Comparison of ENCODE assay signal across 8 cellular contexts in the genomic region with DNA sequence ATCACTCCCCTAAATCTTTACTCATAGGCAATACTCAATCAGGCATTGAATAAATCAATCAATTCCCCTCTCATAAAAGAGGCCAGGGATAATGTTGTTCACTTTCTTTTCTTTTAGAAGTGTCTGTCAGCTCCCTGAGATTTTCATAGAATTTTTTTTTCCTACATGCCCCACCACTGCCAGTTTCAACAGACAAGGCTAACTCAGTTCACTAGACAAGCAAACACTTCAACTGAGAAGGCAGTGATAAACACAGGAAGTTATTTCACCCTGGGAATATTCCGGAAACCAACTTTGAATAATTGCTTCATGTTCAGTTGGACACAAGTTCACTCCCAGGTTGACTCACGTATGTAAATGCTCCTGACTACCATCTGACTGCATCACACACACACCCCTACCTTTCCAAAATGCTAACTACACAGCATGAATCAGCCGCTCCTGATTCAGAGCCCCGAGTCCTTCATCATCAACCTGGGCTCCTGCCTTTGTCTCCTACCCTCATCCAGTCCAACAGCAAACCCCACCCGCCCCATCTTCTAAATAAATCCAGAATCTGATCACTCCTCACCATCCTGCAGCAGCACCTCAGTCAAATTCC.
A peak's percentile ranks its signal among the peaks of the same experiment; 100 is the strongest.
DNase-seq lines count a peak whose midpoint lies in the region; ATAC-seq, FAIRE-seq and TF ChIP-seq lines count a peak whose summit lies in the region.

No MANE protein-coding gene starts in this region.

- no peak for TF ChIP-seq RAD21 in GM12878 (IDR thresholded peaks at IDR 0.05; ENCODE audit: insufficient read depth, low read depth, low read length)

- peak overlapping the region; percentile 76 for H3K4me2 ChIP-seq in GM12878 (ENCODE audit: control insufficient read depth, insufficient read depth)

- intact Hi-C loops in GM12878 (cut with micrococcal nuclease; ENCODE audit: unreplicated experiment) (no loop called here), lower lobe of right lung (cut with DNase I) (no loop called here)

- peak overlapping the region; percentile 52 for H3K4me3 ChIP-seq in GM12878
- no peak overlapping the region for H3K4me3 ChIP-seq in lower lobe of right lung

- H3K27me3 ChIP-seq in GM12878 (replicated peaks in 1 of 2; ENCODE audit: control insufficient read depth in 2 of 2, insufficient read depth in 2 of 2, low read length in 1 of 2) = no peaks in the 10 kb centered on the region
- no peaks in the 10 kb centered on the region for H3K27me3 ChIP-seq in lower lobe of right lung (ENCODE audit: low read depth)

- no peaks in the 10 kb centered on the region; a peak in 1 of 4 replicates for H3K36me3 ChIP-seq in GM12878 (ENCODE audit: control insufficient read depth in 2 of 2, insufficient read depth in 2 of 2, low read length in 1 of 2)
- H3K36me3 ChIP-seq in lower lobe of right lung = no peaks in the 10 kb centered on the region

- RAD21 ChIA-PET in GM12878 (lab: Charles Lee; ENCODE audit: unreplicated experiment) = interaction anchor here (0.6 to 18.3 kb wide), 11 partner anchors 6 to 356 kb away, joined by 3 to 394 read pairs (median 5); no protein-coding TSS in a partner anchor

- peak; percentile 22 for DNase-seq in activated naive CD4-positive, alpha-beta T cell treated with Interleukin-2 at 50 U/mL for 16 hours
- DNase-seq in activated naive CD4-positive, alpha-beta T cell (lab: John Stamatoyannopoulos, UW) = no peak
- DNase-seq in MV-4-11 (lab: John Stamatoyannopoulos, UW) (peak; percentile 67), GM12878 (ENCODE audit: low read depth, low spot score) (peak; percentile 99), lower lobe of right lung (no peak), medulla oblongata (ENCODE audit: extremely low spot score) (no peak), GM19240 (ENCODE audit: insufficient read length, low spot score) (no peak)

- H3K27ac ChIP-seq in GM12878 (ENCODE audit: control insufficient read depth, insufficient read depth) = peak overlapping the region; percentile 85
- no peak overlapping the region for H3K27ac ChIP-seq in lower lobe of right lung

- H3K9ac ChIP-seq in GM12878 (ENCODE audit: control insufficient read depth, insufficient read depth, low read length) = peak overlapping the region; percentile 49

- H3K9me3 ChIP-seq in GM12878 (replicated peaks; ENCODE audit: control insufficient read depth, insufficient read depth, low read length) (no peaks in the 10 kb centered on the region; the same call in 1 of the 3 replicates), lower lobe of right lung (no peaks in the 10 kb centered on the region)

- no peak overlapping the region; the same call in 1 of the 2 replicates for H2AFZ ChIP-seq in GM12878 (ENCODE audit: control insufficient read depth, low read depth, low read length)

- no TSS peak for BruUV-seq in GM12878 (replicated peaks; lab: Mats Ljungman, UMichigan)

- peak; percentile 67 for TF ChIP-seq POLR2A in GM12878 (IDR thresholded peaks at IDR 0.05; ENCODE audit: low read depth, low read length)

- peak; percentile 84 for FAIRE-seq in GM12878 (lab: Jason Lieb, UNC)

- H3K4me1 ChIP-seq in GM12878 (ENCODE audit: control insufficient read depth, insufficient read depth, low read length) (peaks cover 87% of the 10 kb centered on the region), lower lobe of right lung (peaks cover 22% of the 10 kb centered on the region)

- ATAC-seq in HG02610 (IDR thresholded peaks at IDR 0.05; ENCODE audit: unreplicated experiment) (peak; percentile 77), GM12878 (peak; percentile 80), lower lobe of right lung (peak; percentile 82 to 90)

- H4K20me1 ChIP-seq in GM12878 (ENCODE audit: control insufficient read depth, insufficient read depth) = no peaks in the 10 kb centered on the region

- peak; percentile 80 to 82 for TF ChIP-seq EP300 in GM12878 (IDR thresholded peaks at IDR 0.05; ENCODE audit: borderline replicate concordance in 1 of 2, control insufficient read depth in 1 of 2, low read depth in 2 of 2, low read length in 2 of 2)

- 1% methylated on average over 5 of the region's 5 CpGs for WGBS in GM12878 (ENCODE audit: insufficient coverage, insufficient replicate concordance, low lambda C conversion rate, missing lambda C conversion rate)

- CTCF ChIA-PET in GM12878 (lab: Yijun Ruan, JAX) = interaction anchor here (0.7 to 20.5 kb wide), 6 partner anchors 8 to 343 kb away, joined by 3 to 258 read pairs (median 15); no protein-coding TSS in a partner anchor

- TF ChIP-seq CTCF in GM12878 (IDR thresholded peaks at IDR 0.05 in 2 of 3, conservative IDR thresholded peaks at IDR 0.05 in 1 of 3; ENCODE audit: control insufficient read depth in 2 of 3, extremely low read depth in 1 of 3, insufficient read depth in 1 of 3, low read depth in 3 of 3, low read length in 3 of 3) (no peak), lower lobe of right lung (IDR thresholded peaks at IDR 0.05) (no peak)

- H3K79me2 ChIP-seq in GM12878 (ENCODE audit: control insufficient read depth, insufficient read depth, low read length) = no peaks in the 10 kb centered on the region; the same call in 1 of the 2 replicates

- POLR2A ChIA-PET in GM12878 (lab: Charles Lee) = interaction anchor here (1.1 to 3.6 kb wide), 6 partner anchors 8 to 273 kb away, joined by 3 to 29 read pairs (median 4); no protein-coding TSS in a partner anchor

- in situ Hi-C loops in GM12878 (cut with MboI) = no loop called here

- SMC1A ChIA-PET in GM12878 (lab: Charles Lee; ENCODE audit: uncharacterized antibody, unreplicated experiment) = interaction anchor here (0.9 to 18.6 kb wide), 18 partner anchors 7 to 344 kb away, joined by 3 to 384 read pairs (median 4); no protein-coding TSS in a partner anchor

TF ChIP-seq in GM12878, 131 proteins besides CTCF, POLR2A, EP300 and RAD21 (continues in another document):
- TF ChIP-seq RFX5 (IDR thresholded peaks at IDR 0.05; ENCODE audit: low read depth, low read length) (no peak), ATF7 (IDR thresholded peaks at IDR 0.05; ENCODE audit: low read depth) (peak; percentile 87), HSF1 (IDR thresholded peaks at IDR 0.05; ENCODE audit: low read depth, low read length) (no peak), CUX1 (IDR thresholded peaks at IDR 0.05; ENCODE audit: insufficient replicate concordance, low read depth, low read length) (peak; percentile 71), DPF2 (IDR thresholded peaks at IDR 0.05) (peak; percentile 61; the same call in 1 of the 2 replicates), CREB1 (IDR thresholded peaks at IDR 0.05; ENCODE audit: low read depth) (peak; percentile 61), GABPA (IDR thresholded peaks at IDR 0.05; ENCODE audit: low read depth) (peak; percentile 46; the same call in 1 of the 2 replicates), TCF3 (IDR thresholded peaks at IDR 0.05; ENCODE audit: borderline replicate concordance, insufficient read depth, low read depth, low read length) (0 out of 2 replicates have a peak, but pooled peaks have one; percentile 44)

Comparison
In these comparisons a context has a peak if more than half of its experiments do, and no peak if none do; other contexts are left out.
1. DNase-seq: peak in activated naive CD4-positive, alpha-beta T cell treated with Interleukin-2 at 50 U/mL for 16 hours (single experiment), MV-4-11 (single experiment) and GM12878 (single experiment); none in activated naive CD4-positive, alpha-beta T cell (0 of 4), lower lobe of right lung (single experiment), medulla oblongata (single experiment) and GM19240 (single experiment).
2. Peak in every context shown above with its lines, with median percentiles within 50 percentile points of each other: ATAC-seq.